Comparison of ENCODE assay signal across 8 cellular contexts in the genomic region with DNA sequence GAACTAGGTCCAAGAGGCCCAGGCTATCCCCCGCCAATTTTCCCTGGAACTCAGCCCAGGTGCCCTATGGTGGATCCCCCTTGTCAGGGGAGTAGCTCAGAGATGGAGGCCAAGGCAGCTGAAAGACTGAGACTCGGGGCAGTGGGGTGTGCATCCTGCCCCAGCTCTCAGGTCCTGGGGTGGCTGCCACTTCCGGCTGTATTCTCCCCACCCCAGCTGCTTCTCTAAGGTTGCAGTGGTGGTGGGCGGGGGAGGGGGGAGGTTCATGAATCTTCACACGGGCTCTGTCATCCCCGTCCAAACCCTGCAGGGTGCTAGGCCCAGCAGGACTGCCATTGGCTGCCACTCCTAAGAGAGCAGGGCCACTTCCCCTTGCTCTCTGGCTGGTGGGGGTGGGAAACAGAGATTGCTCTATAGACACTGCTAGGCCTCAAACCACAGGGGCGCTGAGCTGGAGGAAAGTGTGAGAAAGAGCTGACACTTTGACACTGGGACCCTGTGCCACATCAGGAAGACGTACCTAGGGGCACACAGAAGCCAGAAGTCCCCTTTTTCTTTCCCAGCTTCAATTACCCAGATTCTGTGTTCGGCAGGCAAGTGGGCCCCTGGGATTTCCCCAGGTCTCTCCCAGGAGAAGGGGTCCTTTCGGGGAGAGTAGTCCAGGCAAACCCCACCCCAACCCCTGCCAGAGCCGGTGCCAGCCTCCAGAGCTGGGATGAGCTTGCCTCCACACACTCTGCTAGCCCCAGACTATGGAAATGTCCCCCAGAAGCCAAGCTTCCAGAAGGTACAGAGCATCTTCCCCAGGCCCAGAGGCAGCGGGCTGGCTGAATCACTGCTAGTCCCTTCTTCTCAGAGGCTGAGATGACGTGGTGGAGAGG. TPM values are rescaled to one million over a fixed set of nuclear protein-coding genes. Genes with fewer than 3 reads are reported as not detected.
A peak's percentile ranks its signal among the peaks of the same experiment; 100 is the strongest.
DNase-seq lines count a peak whose midpoint lies in the region; ATAC-seq lines count a peak whose summit lies in the region.

No MANE protein-coding gene starts in this region.

- peak overlapping the region; percentile 71 for H3K4me3 ChIP-seq in BLaER1

- intact Hi-C loops in cardiac septum (cut with DNase I), result no loop called here

- peak overlapping the region; percentile 97 for H3K4me2 ChIP-seq in BLaER1

- peak overlapping the region; percentile 94 for H3K27ac ChIP-seq in BLaER1

- peaks cover 85% of the 10 kb centered on the region for H3K4me1 ChIP-seq in BLaER1

- peaks cover 51% of the 10 kb centered on the region for H4K20me1 ChIP-seq in BLaER1

- peaks cover 32% of the 10 kb centered on the region for H3K36me3 ChIP-seq in BLaER1

- peak; percentile 39 to 76 for DNase-seq in activated CD4-positive, alpha-beta T cell treated with anti-CD3 and anti-CD28 coated beads, Interleukin-2, amount 50 U/mL, for 24 hours (ENCODE audit: low read depth in 1 of 2, low spot score in 1 of 2)
- DNase-seq in cardiac septum (ENCODE audit: low spot score), result peak; percentile 75
- DNase-seq in stimulated activated CD8-positive, alpha-beta memory T cell treated with anti-CD3 and anti-CD28 coated beads, Interleukin-15, amount 100 ng/mL, for 4 hours (ENCODE audit: low read depth in 2 of 2), result peak; percentile 65 to 74
- no peak for DNase-seq in AG08395 (ENCODE audit: low spot score)
- DNase-seq in COR-L47 (lab: John Stamatoyannopoulos, UW), result no peak

- peak; percentile 60 for ATAC-seq in GM19468 (IDR thresholded peaks at IDR 0.05; ENCODE audit: extremely low read depth, unreplicated experiment)
- peak; percentile 46 for ATAC-seq in HG03575 (IDR thresholded peaks at IDR 0.05; ENCODE audit: extremely low read depth, insufficient number of reproducible peaks, low FRiP score, unreplicated experiment)

- H3K9me3 ChIP-seq in BLaER1, result no peaks in the 10 kb centered on the region

- peak overlapping the region; percentile 87 for H3K9ac ChIP-seq in BLaER1

- H3K27me3 ChIP-seq in BLaER1, result peaks cover 63% of the 10 kb centered on the region

RNA-seq across cellular contexts. Expression of gene SASH3, which starts 1.6 kb away (rescaled TPM):
- 3.8 TPM for total RNA-seq in cardiac septum

RNA-seq across cellular contexts. Expression of gene XPNPEP2, which starts 42.6 kb away (rescaled TPM):
- 0.22 TPM for total RNA-seq in cardiac septum

Comparison
In these comparisons a context has a peak if more than half of its experiments do, and no peak if none do; other contexts are left out.
1. DNase-seq: peak in activated CD4-positive, alpha-beta T cell treated with anti-CD3 and anti-CD28 coated beads, Interleukin-2, amount 50 U/mL, for 24 hours (2 of 2), cardiac septum (single experiment) and stimulated activated CD8-positive, alpha-beta memory T cell treated with anti-CD3 and anti-CD28 coated beads, Interleukin-15, amount 100 ng/mL, for 4 hours (2 of 2); none in AG08395 (single experiment) and COR-L47 (single experiment).